ENCODE assay signal across 2 cellular contexts in genomic region chr12:63849641-63850040, GRCh38.
TF ChIP-seq lines count a peak whose summit lies in the region.

No MANE protein-coding gene starts in this region.

TF ChIP-seq in SK-N-SH, 30 proteins besides CTCF, POLR2A, EP300 and RAD21 (continued from another document):
- TF ChIP-seq, protein P1, sequence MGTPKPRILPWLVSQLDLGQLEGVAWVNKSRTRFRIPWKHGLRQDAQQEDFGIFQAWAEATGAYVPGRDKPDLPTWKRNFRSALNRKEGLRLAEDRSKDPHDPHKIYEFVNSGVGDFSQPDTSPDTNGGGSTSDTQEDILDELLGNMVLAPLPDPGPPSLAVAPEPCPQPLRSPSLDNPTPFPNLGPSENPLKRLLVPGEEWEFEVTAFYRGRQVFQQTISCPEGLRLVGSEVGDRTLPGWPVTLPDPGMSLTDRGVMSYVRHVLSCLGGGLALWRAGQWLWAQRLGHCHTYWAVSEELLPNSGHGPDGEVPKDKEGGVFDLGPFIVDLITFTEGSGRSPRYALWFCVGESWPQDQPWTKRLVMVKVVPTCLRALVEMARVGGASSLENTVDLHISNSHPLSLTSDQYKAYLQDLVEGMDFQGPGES (IDR thresholded peaks at IDR 0.05; ENCODE audit: low read depth, low read length): no peak
- no peak for TF ChIP-seq SMC3 (IDR thresholded peaks at IDR 0.05; ENCODE audit: low read depth, low read length)
- no peak for TF ChIP-seq ZBTB33 (IDR thresholded peaks at IDR 0.05; ENCODE audit: borderline replicate concordance, low read depth)
- no peak for TF ChIP-seq RXRA (IDR thresholded peaks at IDR 0.05; ENCODE audit: borderline replicate concordance, low read depth)
- no peak for TF ChIP-seq FOXM1 (IDR thresholded peaks at IDR 0.05; ENCODE audit: low read depth)
- TF ChIP-seq, protein P2, sequence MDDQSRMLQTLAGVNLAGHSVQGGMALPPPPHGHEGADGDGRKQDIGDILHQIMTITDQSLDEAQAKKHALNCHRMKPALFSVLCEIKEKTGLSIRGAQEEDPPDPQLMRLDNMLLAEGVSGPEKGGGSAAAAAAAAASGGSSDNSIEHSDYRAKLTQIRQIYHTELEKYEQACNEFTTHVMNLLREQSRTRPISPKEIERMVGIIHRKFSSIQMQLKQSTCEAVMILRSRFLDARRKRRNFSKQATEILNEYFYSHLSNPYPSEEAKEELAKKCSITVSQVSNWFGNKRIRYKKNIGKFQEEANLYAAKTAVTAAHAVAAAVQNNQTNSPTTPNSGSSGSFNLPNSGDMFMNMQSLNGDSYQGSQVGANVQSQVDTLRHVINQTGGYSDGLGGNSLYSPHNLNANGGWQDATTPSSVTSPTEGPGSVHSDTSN (IDR thresholded peaks at IDR 0.05): no peak
- no peak for TF ChIP-seq GABPA (IDR thresholded peaks at IDR 0.05; ENCODE audit: low read depth)
- no peak for TF ChIP-seq ELF1 (IDR thresholded peaks at IDR 0.05)
- no peak for TF ChIP-seq POLR2AphosphoS5 (IDR thresholded peaks at IDR 0.05; ENCODE audit: low read depth, low read length)
- no peak for TF ChIP-seq YY1 (IDR thresholded peaks at IDR 0.05; ENCODE audit: low read depth)
- TF ChIP-seq CHD2 (IDR thresholded peaks at IDR 0.05; ENCODE audit: low read length, partially characterized antibody): no peak
- TF ChIP-seq FOXJ3 (CRISPR knock-in tag; IDR thresholded peaks at IDR 0.05): no peak
- no peak for TF ChIP-seq EZH2phosphoT487 (IDR thresholded peaks at IDR 0.05; ENCODE audit: borderline replicate concordance, low read depth)

TF ChIP-seq in SK-N-SH treated with all-trans-retinoic acid at 6 μM for 48 hours, 23 proteins besides CTCF, POLR2A, EP300 and RAD21 (continued from another document):
- TF ChIP-seq ZFP3 (CRISPR knock-in tag; IDR thresholded peaks at IDR 0.05): no peak
- no peak for TF ChIP-seq ZNF8 (CRISPR knock-in tag; IDR thresholded peaks at IDR 0.05)
- TF ChIP-seq, protein P3, sequence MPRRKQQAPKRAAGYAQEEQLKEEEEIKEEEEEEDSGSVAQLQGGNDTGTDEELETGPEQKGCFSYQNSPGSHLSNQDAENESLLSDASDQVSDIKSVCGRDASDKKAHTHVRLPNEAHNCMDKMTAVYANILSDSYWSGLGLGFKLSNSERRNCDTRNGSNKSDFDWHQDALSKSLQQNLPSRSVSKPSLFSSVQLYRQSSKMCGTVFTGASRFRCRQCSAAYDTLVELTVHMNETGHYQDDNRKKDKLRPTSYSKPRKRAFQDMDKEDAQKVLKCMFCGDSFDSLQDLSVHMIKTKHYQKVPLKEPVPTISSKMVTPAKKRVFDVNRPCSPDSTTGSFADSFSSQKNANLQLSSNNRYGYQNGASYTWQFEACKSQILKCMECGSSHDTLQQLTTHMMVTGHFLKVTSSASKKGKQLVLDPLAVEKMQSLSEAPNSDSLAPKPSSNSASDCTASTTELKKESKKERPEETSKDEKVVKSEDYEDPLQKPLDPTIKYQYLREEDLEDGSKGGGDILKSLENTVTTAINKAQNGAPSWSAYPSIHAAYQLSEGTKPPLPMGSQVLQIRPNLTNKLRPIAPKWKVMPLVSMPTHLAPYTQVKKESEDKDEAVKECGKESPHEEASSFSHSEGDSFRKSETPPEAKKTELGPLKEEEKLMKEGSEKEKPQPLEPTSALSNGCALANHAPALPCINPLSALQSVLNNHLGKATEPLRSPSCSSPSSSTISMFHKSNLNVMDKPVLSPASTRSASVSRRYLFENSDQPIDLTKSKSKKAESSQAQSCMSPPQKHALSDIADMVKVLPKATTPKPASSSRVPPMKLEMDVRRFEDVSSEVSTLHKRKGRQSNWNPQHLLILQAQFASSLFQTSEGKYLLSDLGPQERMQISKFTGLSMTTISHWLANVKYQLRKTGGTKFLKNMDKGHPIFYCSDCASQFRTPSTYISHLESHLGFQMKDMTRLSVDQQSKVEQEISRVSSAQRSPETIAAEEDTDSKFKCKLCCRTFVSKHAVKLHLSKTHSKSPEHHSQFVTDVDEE (CRISPR knock-in tag; IDR thresholded peaks at IDR 0.05): no peak
- no peak for TF ChIP-seq CREB5 (CRISPR knock-in tag; IDR thresholded peaks at IDR 0.05; ENCODE audit: low read depth)
- no peak for TF ChIP-seq CSDC2 (CRISPR knock-in tag; IDR thresholded peaks at IDR 0.05)
- TF ChIP-seq, protein P4, sequence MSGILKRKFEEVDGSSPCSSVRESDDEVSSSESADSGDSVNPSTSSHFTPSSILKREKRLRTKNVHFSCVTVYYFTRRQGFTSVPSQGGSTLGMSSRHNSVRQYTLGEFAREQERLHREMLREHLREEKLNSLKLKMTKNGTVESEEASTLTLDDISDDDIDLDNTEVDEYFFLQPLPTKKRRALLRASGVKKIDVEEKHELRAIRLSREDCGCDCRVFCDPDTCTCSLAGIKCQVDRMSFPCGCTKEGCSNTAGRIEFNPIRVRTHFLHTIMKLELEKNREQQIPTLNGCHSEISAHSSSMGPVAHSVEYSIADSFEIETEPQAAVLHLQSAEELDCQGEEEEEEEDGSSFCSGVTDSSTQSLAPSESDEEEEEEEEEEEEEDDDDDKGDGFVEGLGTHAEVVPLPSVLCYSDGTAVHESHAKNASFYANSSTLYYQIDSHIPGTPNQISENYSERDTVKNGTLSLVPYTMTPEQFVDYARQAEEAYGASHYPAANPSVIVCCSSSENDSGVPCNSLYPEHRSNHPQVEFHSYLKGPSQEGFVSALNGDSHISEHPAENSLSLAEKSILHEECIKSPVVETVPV (CRISPR knock-in tag; IDR thresholded peaks at IDR 0.05): no peak
- TF ChIP-seq ZC3H10 (CRISPR knock-in tag; IDR thresholded peaks at IDR 0.05): no peak
- TF ChIP-seq ZNF565 (CRISPR knock-in tag; conservative IDR thresholded peaks at IDR 0.05; ENCODE audit: low read depth): no peak
- TF ChIP-seq ZNF70 (CRISPR knock-in tag; IDR thresholded peaks at IDR 0.05): no peak
- no peak for TF ChIP-seq OSR1 (CRISPR knock-in tag; IDR thresholded peaks at IDR 0.05)
- TF ChIP-seq POU6F1 (CRISPR knock-in tag; IDR thresholded peaks at IDR 0.05; ENCODE audit: borderline replicate concordance, low read depth): no peak
